ENCODE assay signal across 1 cellular context in the genomic region with DNA sequence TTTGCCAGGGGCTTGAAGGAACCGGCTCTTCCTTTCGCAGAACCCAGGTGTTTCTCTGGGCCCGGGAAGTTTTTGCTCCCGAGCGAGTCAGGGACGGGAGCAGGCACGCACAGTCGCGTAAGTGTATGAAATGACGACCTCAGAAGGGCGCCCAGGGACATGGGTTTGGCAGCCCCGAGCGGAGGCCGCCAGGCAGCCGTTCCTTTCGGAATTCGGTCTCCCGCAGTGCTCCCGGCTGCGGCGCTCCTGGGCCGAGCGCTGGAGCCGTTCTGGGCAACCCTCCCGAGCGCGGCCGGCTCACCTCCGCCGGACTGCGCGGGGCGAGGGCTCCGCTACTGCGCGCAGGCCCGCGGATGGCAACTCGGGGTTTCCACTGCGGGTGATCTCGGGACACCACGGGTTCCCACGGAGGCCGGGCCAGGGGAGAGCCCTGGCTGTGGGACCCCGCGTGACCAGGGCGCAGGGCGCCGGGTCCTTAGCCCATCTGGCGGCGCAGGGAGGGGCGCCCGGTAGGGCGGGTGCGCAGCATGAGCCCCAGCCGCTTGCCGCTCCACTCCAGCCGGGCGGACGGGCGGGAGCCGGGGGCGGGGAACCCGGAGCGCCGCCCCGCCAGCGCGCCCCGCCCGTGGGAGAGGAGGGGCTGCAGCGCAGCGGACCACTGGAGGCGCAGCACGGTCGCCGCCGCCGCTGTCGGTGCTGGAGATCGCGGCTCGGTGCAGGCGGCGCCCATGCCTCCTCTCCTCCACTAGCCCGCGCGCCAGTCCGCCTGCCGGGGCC.
A peak's percentile ranks its signal among the peaks of the same experiment; 100 is the strongest.
TF ChIP-seq lines count a peak whose summit lies in the region.

A gene (plus strand): TSS at position 690 of the 777 bp plus-strand sequence. CDS start 111,673 bp downstream, outside the sequence.

TF ChIP-seq in HEK293, 187 proteins besides CTCF, POLR2A, EP300 and RAD21 (continued from another document):
- TF ChIP-seq, protein P1, sequence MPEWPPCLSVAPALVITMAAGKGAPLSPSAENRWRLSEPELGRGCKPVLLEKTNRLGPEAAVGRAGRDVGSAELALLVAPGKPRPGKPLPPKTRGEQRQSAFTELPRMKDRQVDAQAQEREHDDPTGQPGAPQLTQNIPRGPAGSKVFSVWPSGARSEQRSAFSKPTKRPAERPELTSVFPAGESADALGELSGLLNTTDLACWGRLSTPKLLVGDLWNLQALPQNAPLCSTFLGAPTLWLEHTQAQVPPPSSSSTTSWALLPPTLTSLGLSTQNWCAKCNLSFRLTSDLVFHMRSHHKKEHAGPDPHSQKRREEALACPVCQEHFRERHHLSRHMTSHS (tag by site-specific recombination; IDR thresholded peaks at IDR 0.05), result no peak
- TF ChIP-seq GLI2 (tag by site-specific recombination; IDR thresholded peaks at IDR 0.05; ENCODE audit: borderline replicate concordance, low read depth) (no peak), ZNF596 (tag by site-specific recombination; IDR thresholded peaks at IDR 0.05) (0 out of 2 replicates have a peak, but pooled peaks have one; percentile 4), ZNF558 (tag by site-specific recombination; IDR thresholded peaks at IDR 0.05) (no peak), KLF16 (tag by site-specific recombination; IDR thresholded peaks at IDR 0.05) (no peak), ZNF140 (tag by site-specific recombination; IDR thresholded peaks at IDR 0.05) (no peak), SP2 (tag by site-specific recombination; IDR thresholded peaks at IDR 0.05) (no peak)
- TF ChIP-seq, protein P2, sequence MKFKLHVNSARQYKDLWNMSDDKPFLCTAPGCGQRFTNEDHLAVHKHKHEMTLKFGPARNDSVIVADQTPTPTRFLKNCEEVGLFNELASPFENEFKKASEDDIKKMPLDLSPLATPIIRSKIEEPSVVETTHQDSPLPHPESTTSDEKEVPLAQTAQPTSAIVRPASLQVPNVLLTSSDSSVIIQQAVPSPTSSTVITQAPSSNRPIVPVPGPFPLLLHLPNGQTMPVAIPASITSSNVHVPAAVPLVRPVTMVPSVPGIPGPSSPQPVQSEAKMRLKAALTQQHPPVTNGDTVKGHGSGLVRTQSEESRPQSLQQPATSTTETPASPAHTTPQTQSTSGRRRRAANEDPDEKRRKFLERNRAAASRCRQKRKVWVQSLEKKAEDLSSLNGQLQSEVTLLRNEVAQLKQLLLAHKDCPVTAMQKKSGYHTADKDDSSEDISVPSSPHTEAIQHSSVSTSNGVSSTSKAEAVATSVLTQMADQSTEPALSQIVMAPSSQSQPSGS (tag by site-specific recombination; IDR thresholded peaks at IDR 0.05; ENCODE audit: low read depth), result no peak
